In genomic region chr11:107372439-107372838, GRCh38 we compare ENCODE assay signal across 1 cellular context.
A peak's percentile ranks its signal among the peaks of the same experiment; 100 is the strongest.
TF ChIP-seq lines count a peak whose summit lies in the region.

No MANE protein-coding gene starts in this region.

TF ChIP-seq in H1, 55 proteins besides CTCF, POLR2A, EP300 and RAD21 (continued from another document):
- TF ChIP-seq ASH2L (IDR thresholded peaks at IDR 0.05; ENCODE audit: low read length), result no peak
- no peak for TF ChIP-seq CTBP2 (IDR thresholded peaks at IDR 0.05; ENCODE audit: borderline replicate concordance, insufficient read depth, insufficient read length, low read length)
- TF ChIP-seq SP4 (IDR thresholded peaks at IDR 0.05; ENCODE audit: low read length), result no peak
- no peak for TF ChIP-seq SP2 (IDR thresholded peaks at IDR 0.05; ENCODE audit: low read length)
- no peak for TF ChIP-seq SIN3A (conservative IDR thresholded peaks at IDR 0.05 in 1 of 2, IDR thresholded peaks at IDR 0.05 in 1 of 2; ENCODE audit: low read depth in 1 of 2, low read length in 2 of 2)
- 0 out of 2 replicates have a peak, but pooled peaks have one; percentile 23 for TF ChIP-seq TAF1 (IDR thresholded peaks at IDR 0.05; ENCODE audit: low read depth, low read length)
